In the genomic region with DNA sequence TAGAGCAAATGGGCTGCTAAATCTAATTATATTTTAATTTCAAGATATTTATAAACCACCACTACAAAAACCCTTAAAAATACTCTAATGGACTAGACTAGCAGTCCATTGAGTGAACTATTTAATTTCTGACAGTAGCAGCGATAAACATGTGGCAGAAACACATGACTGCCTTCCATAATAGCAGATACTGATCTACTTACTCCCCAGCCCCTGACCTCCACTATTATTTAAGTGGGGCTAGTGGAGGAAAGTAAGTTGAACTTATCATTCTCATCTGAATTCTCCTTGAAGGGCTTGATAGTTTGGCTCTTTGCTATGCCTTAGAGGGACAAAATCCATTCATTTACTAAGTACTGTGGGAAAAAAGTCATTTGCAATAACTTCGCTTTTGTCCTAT, we compare ENCODE assay signal across 4 cellular contexts.
"Had no signal": no experiment of that assay in that cellular context is flagged by ENCODE, and none has a peak within 500 bp of the region (broad histone marks: within the 10 kb centered on the region; RNA-seq: fewer than 3 reads in every experiment).

No MANE protein-coding gene starts in this region.

- DNase-seq: H9, HCEC 1CT, IMR-90 had no signal

- H3K9me3 Mint-ChIP-seq: GM23338, H9 had no signal

- ATAC-seq: GM23338 had no signal

- H3K4me1 Mint-ChIP-seq: GM23338, H9 had no signal

- H3K4me3 Mint-ChIP-seq: GM23338, H9 had no signal

- H3K4me3 ChIP-seq: GM23338 had no signal

- H3K27ac Mint-ChIP-seq: GM23338, H9 had no signal
